ENCODE assay signal across 20 cellular contexts in genomic region chr3:169362872-169363271, GRCh38.
DNase-seq lines count a peak whose midpoint lies in the region; ATAC-seq and TF ChIP-seq lines count a peak whose summit lies in the region.
"Had no signal": no experiment of that assay in that cellular context is flagged by ENCODE, and none has a peak within 500 bp of the region (broad histone marks: within the 10 kb centered on the region; RNA-seq: fewer than 3 reads in every experiment).

No MANE protein-coding gene starts in this region.

- H3K27me3 ChIP-seq in AG04450 (ENCODE audit: control insufficient read depth, insufficient read depth, low read length): no peaks in the 10 kb centered on the region
- peaks cover 42% of the 10 kb centered on the region for H3K27me3 ChIP-seq in foreskin keratinocyte
- H3K27me3 ChIP-seq: BLaER1 treated with 17β-estradiol and CSF1 and Interleukin-3, amounts not matched to agents 10 nM and 100 nM; colonic mucosa; sigmoid colon had no signal

- DNase-seq in AG04450 (ENCODE audit: low read depth, low spot score): no peak
- DNase-seq in HT-29 (ENCODE audit: low spot score): peak; percentile 38
- DNase-seq in foreskin keratinocyte: no peak
- no peak for DNase-seq in NCI-H1436 (lab: John Stamatoyannopoulos, UW)
- DNase-seq in putamen (ENCODE audit: low spot score): no peak
- DNase-seq: activated naive CD8-positive, alpha-beta T cell treated with anti-CD3 and anti-CD28 coated beads for 36 hours; naive B cell; OCI-M1; sigmoid colon had no signal

- H3K27ac ChIP-seq in AG04450 (ENCODE audit: low read depth, low read length) (no peak overlapping the region), VCaP (no peak overlapping the region), foreskin keratinocyte (no peak overlapping the region)
- H3K27ac ChIP-seq: A549; BLaER1 treated with 17β-estradiol and CSF1 and Interleukin-3, amounts not matched to agents 10 nM and 100 nM; colonic mucosa; parathyroid adenoma; sigmoid colon had no signal

- H3K4me3 ChIP-seq in AG04450 (ENCODE audit: low read depth, low read length): no peak overlapping the region
- H3K4me3 ChIP-seq: A549; BLaER1 treated with 17β-estradiol and CSF1 and Interleukin-3, amounts not matched to agents 10 nM and 100 nM; colonic mucosa; HAP-1; K562; sigmoid colon had no signal

- no peaks in the 10 kb centered on the region for H3K9me3 ChIP-seq in AG04450 (ENCODE audit: control insufficient read depth, insufficient read depth, low read length)
- H3K9me3 ChIP-seq: A549; BLaER1 treated with 17β-estradiol and CSF1 and Interleukin-3, amounts not matched to agents 10 nM and 100 nM; colonic mucosa; HAP-1; sigmoid colon had no signal

- CTCF ChIA-PET in AG04450 (lab: Charles Lee): interaction anchor here (1.9 kb wide), 1 partner anchor 144 kb away, joined by 7 read pairs; no protein-coding TSS in a partner anchor

- POLR2A ChIA-PET in AG04450 (lab: Yijun Ruan, JAX): no interaction called here

- H3K4me1 ChIP-seq in foreskin keratinocyte: no peaks in the 10 kb centered on the region
- H3K4me1 ChIP-seq: A549; BLaER1 treated with 17β-estradiol and CSF1 and Interleukin-3, amounts not matched to agents 10 nM and 100 nM; HAP-1; parathyroid adenoma; sigmoid colon had no signal

- no peak for ATAC-seq in foreskin keratinocyte
- ATAC-seq in GM19035 (IDR thresholded peaks at IDR 0.05; ENCODE audit: unreplicated experiment): no peak
- no peak for ATAC-seq in HG03139 (IDR thresholded peaks at IDR 0.05; ENCODE audit: unreplicated experiment)
- ATAC-seq: A549, K562, left cardiac atrium, Right ventricle myocardium inferior had no signal

- TF ChIP-seq CTCF in AG04450 (IDR thresholded peaks at IDR 0.05; ENCODE audit: low read depth, low read length) (peak; percentile 21; the same call in 1 of the 2 replicates), VCaP (conservative IDR thresholded peaks at IDR 0.05) (peak; percentile 45; the same call in 1 of the 2 replicates), foreskin keratinocyte (conservative IDR thresholded peaks at IDR 0.05) (peak; percentile 42)
